Comparison of ENCODE assay signal across 8 cellular contexts in the genomic region with DNA sequence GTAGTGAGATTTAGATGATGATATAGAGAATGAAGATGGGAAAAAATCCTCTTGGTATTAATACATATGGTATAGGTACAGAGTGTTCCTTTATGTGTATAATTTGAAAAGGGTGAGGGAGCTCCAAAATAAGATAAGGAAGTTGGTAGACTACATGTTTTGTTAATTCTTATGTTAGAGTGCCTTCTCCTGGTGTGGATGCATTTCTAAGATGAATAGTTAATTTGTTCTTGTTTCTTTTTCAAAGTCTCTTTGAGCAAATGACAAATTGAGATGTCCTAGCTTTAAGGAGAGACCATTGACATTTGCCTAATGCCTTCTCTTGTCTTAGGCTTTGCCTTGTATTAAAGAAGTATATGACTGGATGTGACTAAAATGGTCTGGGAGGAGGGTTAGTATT. TPM values are rescaled to one million over a fixed set of nuclear protein-coding genes. Genes with fewer than 3 reads are reported as not detected.
DNase-seq lines count a peak whose midpoint lies in the region; ATAC-seq and TF ChIP-seq lines count a peak whose summit lies in the region.

No MANE protein-coding gene starts in this region.

- H3K4me3 Mint-ChIP-seq in activated T-helper 17 cell treated with anti-CD3 and anti-CD28 coated beads, Interleukin-2, amount 50 U/mL, for 72 hours = peak overlapping the region; percentile 66

- DNase-seq in AG09319 (ENCODE audit: extremely low read depth, low read depth) = no peak
- peak; percentile 56 for DNase-seq in HCEC 1CT
- DNase-seq in left colon = no peak
- DNase-seq in mesenteric fat pad (ENCODE audit: low spot score) = no peak
- DNase-seq in cerebellum (ENCODE audit: low spot score) = no peak

- no peaks in the 10 kb centered on the region for H3K27me3 Mint-ChIP-seq in activated T-helper 17 cell treated with anti-CD3 and anti-CD28 coated beads, Interleukin-2, amount 50 U/mL, for 72 hours

- H3K9me3 Mint-ChIP-seq in activated T-helper 17 cell treated with anti-CD3 and anti-CD28 coated beads, Interleukin-2, amount 50 U/mL, for 72 hours = peaks cover 2% of the 10 kb centered on the region

- H3K27ac Mint-ChIP-seq in activated T-helper 17 cell treated with anti-CD3 and anti-CD28 coated beads, Interleukin-2, amount 50 U/mL, for 72 hours = peak overlapping the region; percentile 87

- ATAC-seq in activated T-helper 17 cell treated with anti-CD3 and anti-CD28 coated beads, Interleukin-2, amount 50 U/mL, for 72 hours (replicated peaks) = no peak
- ATAC-seq in left colon (peak; percentile 47), HG02763 (IDR thresholded peaks at IDR 0.05; ENCODE audit: unreplicated experiment) (no peak), GM18520 (IDR thresholded peaks at IDR 0.05; ENCODE audit: unreplicated experiment) (no peak)

- peaks cover 52% of the 10 kb centered on the region for H3K4me1 Mint-ChIP-seq in activated T-helper 17 cell treated with anti-CD3 and anti-CD28 coated beads, Interleukin-2, amount 50 U/mL, for 72 hours

- peak; percentile 16 for TF ChIP-seq CTCF in AG09319 (IDR thresholded peaks at IDR 0.05; ENCODE audit: low read depth, low read length)

- intact Hi-C loops in left colon (cut with DNase I, micrococcal nuclease) = no loop called here

- peaks cover 18% of the 10 kb centered on the region for H3K36me3 Mint-ChIP-seq in activated T-helper 17 cell treated with anti-CD3 and anti-CD28 coated beads, Interleukin-2, amount 50 U/mL, for 72 hours (ENCODE audit: low read depth)

RNA-seq across cellular contexts. Expression of gene AKAP13, which starts 34.1 kb away (rescaled TPM):
- 100 to 1,000 TPM in 1 of 2 donors, 10 to 100 TPM in 1; 95.9 to 152 TPM for total RNA-seq in activated T-helper 17 cell treated with anti-CD3 and anti-CD28 coated beads, Interleukin-2, amount 50 U/mL, for 72 hours
- 100 to 1,000 TPM; 151 to 159 TPM for total RNA-seq in left colon
- 159 TPM for total RNA-seq in mesenteric fat pad
- 96.0 TPM for total RNA-seq in cerebellum
